Comparison of ENCODE assay signal across 8 cellular contexts in the genomic region with DNA sequence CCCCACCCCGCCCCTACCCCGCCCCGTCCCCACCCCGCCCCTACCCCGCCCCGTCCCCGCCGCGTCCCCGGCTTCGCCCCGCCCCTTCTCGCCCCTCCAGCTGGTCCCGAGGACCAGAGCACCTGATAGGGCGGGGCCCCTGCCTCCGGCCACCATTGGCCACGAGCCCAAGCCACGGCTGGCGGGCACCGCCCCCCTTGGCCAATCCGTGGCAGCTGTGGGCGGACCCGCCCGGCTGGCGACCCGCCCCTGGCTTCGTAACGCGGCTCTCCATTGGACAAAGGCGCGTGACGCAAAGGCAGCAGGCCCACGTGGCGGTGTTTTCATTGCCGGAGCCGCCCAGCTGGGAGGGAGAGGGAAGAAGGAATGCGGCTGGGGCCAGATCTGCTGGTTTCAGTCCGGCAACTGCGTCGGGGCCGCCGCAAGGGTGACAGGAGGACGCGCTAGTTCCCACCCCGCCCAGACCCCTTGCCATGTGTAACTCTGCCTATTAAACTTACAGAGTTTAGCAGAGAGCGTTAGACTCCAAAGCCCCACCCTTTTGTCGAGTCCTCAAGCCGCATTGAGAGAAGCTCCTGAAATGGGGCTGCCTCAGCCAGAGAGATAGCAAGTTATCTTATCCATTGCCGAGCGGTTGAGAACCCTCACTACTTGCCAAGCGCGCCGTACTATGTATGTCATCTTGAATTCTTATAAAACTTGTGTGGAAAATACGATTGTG. TPM values are rescaled to one million over a fixed set of nuclear protein-coding genes. Genes with fewer than 3 reads are reported as not detected.
A peak's percentile ranks its signal among the peaks of the same experiment; 100 is the strongest.
DNase-seq lines count a peak whose midpoint lies in the region; ATAC-seq and TF ChIP-seq lines count a peak whose summit lies in the region.

No MANE protein-coding gene starts in this region.

- H4K20me1 ChIP-seq in PC-3 (ENCODE audit: low read length): no peaks in the 10 kb centered on the region

- H2AFZ ChIP-seq in PC-3 (ENCODE audit: low read length): peak overlapping the region; percentile 71

- H3K9ac ChIP-seq in PC-3 (ENCODE audit: low read length): peak overlapping the region; percentile 11; the same call in 1 of the 2 replicates

- peaks cover 3% of the 10 kb centered on the region for H3F3A ChIP-seq in PC-3 (ENCODE audit: low read length, unreplicated experiment)

- H3K4me3 Mint-ChIP-seq in IgD-negative memory B cell: peak overlapping the region; percentile 85 to 97 (median 91)

- no peak for TF ChIP-seq CTCF in PC-3 (conservative IDR thresholded peaks at IDR 0.05; ENCODE audit: low read depth, low read length)
- peak in 1 of 3 experiments; percentile 10 for TF ChIP-seq CTCF in esophagus muscularis mucosa (IDR thresholded peaks at IDR 0.05)

- TF ChIP-seq EP300 in esophagus muscularis mucosa (IDR thresholded peaks at IDR 0.05): no peak

- H3K27ac Mint-ChIP-seq in IgD-negative memory B cell: peak overlapping the region; percentile 88 to 95 (median 94)

- peaks cover 21% of the 10 kb centered on the region for H3K4me1 ChIP-seq in PC-3 (ENCODE audit: insufficient read depth, low read length)
- peaks cover 26 to 42% (median 41%) of the 10 kb centered on the region in 4 donors for H3K4me1 ChIP-seq in esophagus muscularis mucosa
- peaks cover 4 to 15% of the 10 kb centered on the region in 2 donors for H3K4me1 ChIP-seq in muscle layer of duodenum (ENCODE audit: control insufficient read depth in 1 of 2, insufficient read depth in 2 of 2, low read length in 2 of 2)

- CTCF ChIA-PET in PC-3 (lab: Charles Lee): interaction anchor here (0.6 to 2.4 kb wide), 7 partner anchors 8 to 496 kb away, joined by 3 to 13 read pairs (median 3); no protein-coding TSS in a partner anchor

- 0% methylated on average over 14 of the region's 54 CpGs for WGBS in esophagus muscularis mucosa

- POLR2A ChIA-PET in PC-3 (lab: Charles Lee; ENCODE audit: unreplicated experiment): interaction anchor here (0.5 to 1.4 kb wide), 8 partner anchors 55 to 1739 kb away, joined by 3 to 17 read pairs (median 4); partner anchors contain the start of genes AMZ2 and PRKAR1A

- H3K27ac ChIP-seq in PC-3 (ENCODE audit: low read length) (no peak overlapping the region), esophagus muscularis mucosa (replicated peaks in 1 of 4) (peak overlapping the region; percentile 94 to 99 (median 96)), muscle layer of duodenum (ENCODE audit: low read length) (peak overlapping the region; percentile 82)

- H3K27me3 ChIP-seq in PC-3 (ENCODE audit: low read length) (no peaks in the 10 kb centered on the region), esophagus muscularis mucosa (no peaks in the 10 kb centered on the region), muscle layer of duodenum (ENCODE audit: low read depth, low read length) (no peaks in the 10 kb centered on the region)

- H3K4me3 ChIP-seq in PC-3 (ENCODE audit: low read length): peak overlapping the region; percentile 65
- peak overlapping the region; percentile 79 to 95 (median 88) for H3K4me3 ChIP-seq in esophagus muscularis mucosa
- H3K4me3 ChIP-seq in muscle layer of duodenum (ENCODE audit: low read depth in 1 of 2, low read length in 2 of 2): peak overlapping the region; percentile 69 to 75

- BruUV-seq in PC-3 (replicated peaks; lab: Mats Ljungman, UMichigan): no TSS peak

- H3K9me3 Mint-ChIP-seq in IgD-negative memory B cell: no peaks in the 10 kb centered on the region

- H3K9me3 ChIP-seq in PC-3 (ENCODE audit: low read length) (no peaks in the 10 kb centered on the region), esophagus muscularis mucosa (no peaks in the 10 kb centered on the region), muscle layer of duodenum (ENCODE audit: control insufficient read depth in 1 of 2, low read length in 2 of 2) (no peaks in the 10 kb centered on the region)

- ATAC-seq in GM21576 (IDR thresholded peaks at IDR 0.05; ENCODE audit: unreplicated experiment): peak; percentile 67
- ATAC-seq in PC-3: peak; percentile 81

- H3K4me2 ChIP-seq in PC-3 (ENCODE audit: low read length): peak overlapping the region; percentile 88

- peak; percentile 64 for TF ChIP-seq POLR2A in esophagus muscularis mucosa (IDR thresholded peaks at IDR 0.05; ENCODE audit: low read depth)

- H3K9me2 ChIP-seq in PC-3 (replicated peaks; ENCODE audit: low read length): no peaks in the 10 kb centered on the region

- H3K4me1 Mint-ChIP-seq in IgD-negative memory B cell: peaks cover 13 to 21% (median 18%) of the 10 kb centered on the region in 3 donors

- peak; percentile 95 for DNase-seq in DMS153 (lab: John Stamatoyannopoulos, UW)
- DNase-seq in PC-3: peak; percentile 100
- peak; percentile 98 to 99 for DNase-seq in activated T-cell treated with anti-CD3 and anti-CD28 coated beads, Interleukin-2, amount 50 U/mL, for 48 hours
- DNase-seq in esophagus muscularis mucosa (ENCODE audit: extremely low spot score): peak; percentile 99
- DNase-seq in stimulated activated CD8-positive, alpha-beta memory T cell treated with anti-CD3 and anti-CD28 coated beads, Interleukin-7, amount 100 ng/mL, for 24 hours (ENCODE audit: low read depth): peak; percentile 93

- no peaks in the 10 kb centered on the region for H3K27me3 Mint-ChIP-seq in IgD-negative memory B cell

- H3K36me3 ChIP-seq in PC-3 (ENCODE audit: low read depth, low read length) (no peaks in the 10 kb centered on the region), esophagus muscularis mucosa (peaks cover 0 to 3% (median under 1%) of the 10 kb centered on the region in 4 donors), muscle layer of duodenum (ENCODE audit: control insufficient read depth in 1 of 2, insufficient read depth in 2 of 2, low read length in 2 of 2) (peaks cover 4 to 17% of the 10 kb centered on the region in 2 donors)

- intact Hi-C loops in PC-3 (cut with micrococcal nuclease): loop anchor here (1.0 to 5.0 kb wide), 5 partner anchors 19 to 420 kb away; partner anchors contain the start of genes AMZ2, KPNA2 and PRKAR1A
- intact Hi-C loops in esophagus muscularis mucosa (cut with DNase I): no loop called here

- H3K36me3 Mint-ChIP-seq in IgD-negative memory B cell: no peaks in the 10 kb centered on the region

- no peaks in the 10 kb centered on the region for H3K79me2 ChIP-seq in PC-3 (ENCODE audit: low read length)

RNA-seq across cellular contexts. Expression of gene WIPI1, which starts 0.4 kb away (rescaled TPM):
- polyA plus RNA-seq in IgD-negative memory B cell: 6.7 TPM
- total RNA-seq in PC-3 (2014; rRNA removed): 19.6 and 20.2 TPM in 2 replicates
- total RNA-seq in esophagus muscularis mucosa: 10 to 100 TPM; 27.0 to 59.4 (median 43.5) TPM

RNA-seq across cellular contexts. Expression of gene PRKAR1A, which starts 54.5 kb away (rescaled TPM):
- polyA plus RNA-seq in IgD-negative memory B cell: 175 TPM
- total RNA-seq in PC-3 (2014; rRNA removed): 208 and 214 TPM in 2 replicates
- 100 to 1,000 TPM; 179 to 311 (median 219) TPM for total RNA-seq in esophagus muscularis mucosa
